In the genomic region with DNA sequence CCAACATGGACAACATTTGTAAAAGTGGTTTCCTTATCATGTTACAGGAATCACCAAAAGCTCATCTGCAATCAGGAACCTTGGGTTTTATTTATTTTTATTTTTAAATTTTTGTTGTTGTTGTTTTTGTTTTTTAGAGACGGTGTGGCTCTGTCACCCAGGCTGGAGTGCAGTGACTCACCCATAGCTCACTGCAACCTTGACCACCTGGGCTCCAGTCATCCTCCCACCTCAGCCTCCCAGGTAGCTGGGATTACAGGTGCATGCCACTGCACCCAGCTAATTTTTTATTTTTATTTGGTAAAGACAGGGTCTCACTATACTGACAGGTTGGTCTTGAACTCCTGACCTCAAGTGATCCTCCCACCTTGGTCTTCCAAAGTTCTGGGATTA, we compare ENCODE assay signal across 1 cellular context.
TF ChIP-seq lines count a peak whose summit lies in the region.

No MANE protein-coding gene starts in this region.

TF ChIP-seq in HCT116, 20 proteins besides CTCF, POLR2A, EP300 and RAD21 (continued from another document):
- TF ChIP-seq, protein P1, sequence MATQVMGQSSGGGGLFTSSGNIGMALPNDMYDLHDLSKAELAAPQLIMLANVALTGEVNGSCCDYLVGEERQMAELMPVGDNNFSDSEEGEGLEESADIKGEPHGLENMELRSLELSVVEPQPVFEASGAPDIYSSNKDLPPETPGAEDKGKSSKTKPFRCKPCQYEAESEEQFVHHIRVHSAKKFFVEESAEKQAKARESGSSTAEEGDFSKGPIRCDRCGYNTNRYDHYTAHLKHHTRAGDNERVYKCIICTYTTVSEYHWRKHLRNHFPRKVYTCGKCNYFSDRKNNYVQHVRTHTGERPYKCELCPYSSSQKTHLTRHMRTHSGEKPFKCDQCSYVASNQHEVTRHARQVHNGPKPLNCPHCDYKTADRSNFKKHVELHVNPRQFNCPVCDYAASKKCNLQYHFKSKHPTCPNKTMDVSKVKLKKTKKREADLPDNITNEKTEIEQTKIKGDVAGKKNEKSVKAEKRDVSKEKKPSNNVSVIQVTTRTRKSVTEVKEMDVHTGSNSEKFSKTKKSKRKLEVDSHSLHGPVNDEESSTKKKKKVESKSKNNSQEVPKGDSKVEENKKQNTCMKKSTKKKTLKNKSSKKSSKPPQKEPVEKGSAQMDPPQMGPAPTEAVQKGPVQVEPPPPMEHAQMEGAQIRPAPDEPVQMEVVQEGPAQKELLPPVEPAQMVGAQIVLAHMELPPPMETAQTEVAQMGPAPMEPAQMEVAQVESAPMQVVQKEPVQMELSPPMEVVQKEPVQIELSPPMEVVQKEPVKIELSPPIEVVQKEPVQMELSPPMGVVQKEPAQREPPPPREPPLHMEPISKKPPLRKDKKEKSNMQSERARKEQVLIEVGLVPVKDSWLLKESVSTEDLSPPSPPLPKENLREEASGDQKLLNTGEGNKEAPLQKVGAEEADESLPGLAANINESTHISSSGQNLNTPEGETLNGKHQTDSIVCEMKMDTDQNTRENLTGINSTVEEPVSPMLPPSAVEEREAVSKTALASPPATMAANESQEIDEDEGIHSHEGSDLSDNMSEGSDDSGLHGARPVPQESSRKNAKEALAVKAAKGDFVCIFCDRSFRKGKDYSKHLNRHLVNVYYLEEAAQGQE (IDR thresholded peaks at IDR 0.05; ENCODE audit: low read depth) = no peak
- TF ChIP-seq EGR1 (IDR thresholded peaks at IDR 0.05; ENCODE audit: low read depth) = no peak
- no peak for TF ChIP-seq EZH2 (IDR thresholded peaks at IDR 0.05)
- TF ChIP-seq FOSL1 (IDR thresholded peaks at IDR 0.05; ENCODE audit: low read depth) = no peak
- TF ChIP-seq CEBPB (IDR thresholded peaks at IDR 0.05; ENCODE audit: low read depth) = no peak
- TF ChIP-seq, protein P2, sequence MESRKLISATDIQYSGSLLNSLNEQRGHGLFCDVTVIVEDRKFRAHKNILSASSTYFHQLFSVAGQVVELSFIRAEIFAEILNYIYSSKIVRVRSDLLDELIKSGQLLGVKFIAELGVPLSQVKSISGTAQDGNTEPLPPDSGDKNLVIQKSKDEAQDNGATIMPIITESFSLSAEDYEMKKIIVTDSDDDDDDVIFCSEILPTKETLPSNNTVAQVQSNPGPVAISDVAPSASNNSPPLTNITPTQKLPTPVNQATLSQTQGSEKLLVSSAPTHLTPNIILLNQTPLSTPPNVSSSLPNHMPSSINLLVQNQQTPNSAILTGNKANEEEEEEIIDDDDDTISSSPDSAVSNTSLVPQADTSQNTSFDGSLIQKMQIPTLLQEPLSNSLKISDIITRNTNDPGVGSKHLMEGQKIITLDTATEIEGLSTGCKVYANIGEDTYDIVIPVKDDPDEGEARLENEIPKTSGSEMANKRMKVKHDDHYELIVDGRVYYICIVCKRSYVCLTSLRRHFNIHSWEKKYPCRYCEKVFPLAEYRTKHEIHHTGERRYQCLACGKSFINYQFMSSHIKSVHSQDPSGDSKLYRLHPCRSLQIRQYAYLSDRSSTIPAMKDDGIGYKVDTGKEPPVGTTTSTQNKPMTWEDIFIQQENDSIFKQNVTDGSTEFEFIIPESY (IDR thresholded peaks at IDR 0.05; ENCODE audit: extremely low read depth, insufficient replicate concordance, low read length) = no peak
- no peak for TF ChIP-seq ELF1 (IDR thresholded peaks at IDR 0.05; ENCODE audit: borderline replicate concordance, low read depth)
- TF ChIP-seq ZNF274 (IDR thresholded peaks at IDR 0.05; ENCODE audit: low read depth, low read length) = no peak
- TF ChIP-seq, protein P3, sequence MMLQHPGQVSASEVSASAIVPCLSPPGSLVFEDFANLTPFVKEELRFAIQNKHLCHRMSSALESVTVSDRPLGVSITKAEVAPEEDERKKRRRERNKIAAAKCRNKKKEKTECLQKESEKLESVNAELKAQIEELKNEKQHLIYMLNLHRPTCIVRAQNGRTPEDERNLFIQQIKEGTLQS (IDR thresholded peaks at IDR 0.05) = no peak
- TF ChIP-seq ZFX (IDR thresholded peaks at IDR 0.05) = no peak
- no peak for TF ChIP-seq TCF7L2 (IDR thresholded peaks at IDR 0.05; ENCODE audit: borderline replicate concordance, extremely low read depth, insufficient read depth, insufficient read length)
